In genomic region chr3:171991166-171991565, GRCh38 we compare ENCODE assay signal across 2 cellular contexts.
TF ChIP-seq lines count a peak whose summit lies in the region.

No MANE protein-coding gene starts in this region.

TF ChIP-seq in A549, 52 proteins besides CTCF, POLR2A, EP300 and RAD21 (continued from another document):
- no peak for TF ChIP-seq FOXS1 (CRISPR knock-in tag; IDR thresholded peaks at IDR 0.05)
- TF ChIP-seq HOXB13 (CRISPR knock-in tag; IDR thresholded peaks at IDR 0.05; ENCODE audit: low read depth), result no peak
- TF ChIP-seq RARB (CRISPR knock-in tag; IDR thresholded peaks at IDR 0.05), result no peak
- no peak for TF ChIP-seq TFCP2L1 (CRISPR knock-in tag; IDR thresholded peaks at IDR 0.05)
- no peak for TF ChIP-seq CHD2 (IDR thresholded peaks at IDR 0.05; ENCODE audit: low read length, partially characterized antibody)
- no peak for TF ChIP-seq PHF8 (IDR thresholded peaks at IDR 0.05; ENCODE audit: borderline replicate concordance, low read depth)
- no peak for TF ChIP-seq ZSCAN20 (CRISPR knock-in tag; IDR thresholded peaks at IDR 0.05)
- no peak for TF ChIP-seq PBX3 (IDR thresholded peaks at IDR 0.05)
- no peak for TF ChIP-seq CBX8 (IDR thresholded peaks at IDR 0.05)

TF ChIP-seq in GM12878, 131 proteins besides CTCF, POLR2A, EP300 and RAD21 (continued from another document):
- no peak for TF ChIP-seq MLLT1 (IDR thresholded peaks at IDR 0.05)
